In genomic region chr16:84761448-84762368, GRCh38 we compare ENCODE assay signal across 26 cellular contexts. TPM values are rescaled to one million over a fixed set of nuclear protein-coding genes. Genes with fewer than 3 reads are reported as not detected.
DNase-seq lines count a peak whose midpoint lies in the region; ATAC-seq and TF ChIP-seq lines count a peak whose summit lies in the region.
"Had no signal": no experiment of that assay in that cellular context is flagged by ENCODE, and none has a peak within 500 bp of the region (broad histone marks: within the 10 kb centered on the region; RNA-seq: fewer than 3 reads in every experiment).

No MANE protein-coding gene starts in this region.

- no peak overlapping the region for H2AFZ ChIP-seq in MM.1S (ENCODE audit: low read length)
- H2AFZ ChIP-seq: parathyroid adenoma had no signal

- H3K27me3 Mint-ChIP-seq in activated naive CD4-positive, alpha-beta T cell treated with anti-CD3 and anti-CD28 coated beads, Interleukin-2, amount 10 ng/mL, durations not matched to agents 7 days and 5 days, result no peaks in the 10 kb centered on the region
- H3K27me3 Mint-ChIP-seq in chondrocyte (ENCODE audit: low read depth), result no peaks in the 10 kb centered on the region
- H3K27me3 Mint-ChIP-seq: natural killer cell treated with Interleukin-12 subunit alpha and Interleukin-12 subunit beta and Interleukin-15 and Interleukin-18, amount 100 ng/mL, for 72 hours; stimulated activated naive CD8-positive, alpha-beta T cell treated with anti-CD3 and anti-CD28 coated beads, Interleukin-15, amount 100 ng/mL, for 72 hours had no signal

- no peak for ATAC-seq in GM18861 (IDR thresholded peaks at IDR 0.05; ENCODE audit: unreplicated experiment)
- ATAC-seq: activated naive CD4-positive, alpha-beta T cell treated with anti-CD3 and anti-CD28 coated beads, Interleukin-2, amount 50 U/mL, for 72 hours; activated T-cell treated with anti-CD3 and anti-CD28 coated beads, Interleukin-2, amount 50 U/mL, for 72 hours; natural killer cell treated with Interleukin-12 subunit alpha and Interleukin-12 subunit beta and Interleukin-15 and Interleukin-18, amount 100 ng/mL, for 72 hours; right cardiac atrium; Right ventricle myocardium inferior; stimulated activated naive CD8-positive, alpha-beta T cell treated with anti-CD3 and anti-CD28 coated beads, Interleukin-15, amount 100 ng/mL, for 72 hours had no signal

- H3K27ac Mint-ChIP-seq in activated naive CD4-positive, alpha-beta T cell treated with anti-CD3 and anti-CD28 coated beads, Interleukin-2, amount 10 ng/mL, durations not matched to agents 7 days and 5 days, result peak overlapping the region; percentile 39
- H3K27ac Mint-ChIP-seq in chondrocyte (ENCODE audit: unreplicated experiment), result peak overlapping the region; percentile 29
- H3K27ac Mint-ChIP-seq: activated T-cell treated with anti-CD3 and anti-CD28 coated beads, Interleukin-2, amount 50 U/mL, for 72 hours; HFFc6 had no signal

- peaks cover 65% of the 10 kb centered on the region for H3K4me1 Mint-ChIP-seq in activated naive CD4-positive, alpha-beta T cell treated with anti-CD3 and anti-CD28 coated beads, Interleukin-2, amount 10 ng/mL, durations not matched to agents 7 days and 5 days
- peaks cover 17% of the 10 kb centered on the region for H3K4me1 Mint-ChIP-seq in chondrocyte (ENCODE audit: low read depth)

- no peaks in the 10 kb centered on the region for H3K9me3 Mint-ChIP-seq in activated naive CD4-positive, alpha-beta T cell treated with anti-CD3 and anti-CD28 coated beads, Interleukin-2, amount 10 ng/mL, durations not matched to agents 7 days and 5 days
- H3K9me3 Mint-ChIP-seq in chondrocyte (ENCODE audit: low read depth), result no peaks in the 10 kb centered on the region
- H3K9me3 Mint-ChIP-seq: activated naive CD4-positive, alpha-beta T cell treated with anti-CD3 and anti-CD28 coated beads, Interleukin-2, amount 50 U/mL, for 72 hours; activated T-cell treated with anti-CD3 and anti-CD28 coated beads, Interleukin-2, amount 50 U/mL, for 72 hours; HFFc6; natural killer cell treated with Interleukin-12 subunit alpha and Interleukin-12 subunit beta and Interleukin-15 and Interleukin-18, amount 100 ng/mL, for 72 hours; stimulated activated naive CD8-positive, alpha-beta T cell treated with anti-CD3 and anti-CD28 coated beads, Interleukin-15, amount 100 ng/mL, for 72 hours had no signal

- no peak overlapping the region for H3K4me2 ChIP-seq in MM.1S (ENCODE audit: low read depth, low read length)
- H3K4me2 ChIP-seq: BLaER1 treated with 17β-estradiol and CSF1 and Interleukin-3, amounts not matched to agents 10 nM and 100 nM had no signal

- H3K79me2 ChIP-seq in MM.1S (ENCODE audit: low read length), result no peaks in the 10 kb centered on the region; the same call in 1 of the 2 replicates

- H4K20me1 ChIP-seq in MM.1S (ENCODE audit: insufficient read depth, low read length), result no peaks in the 10 kb centered on the region

- WGBS in liver, result 83% methylated on average over 17 of the region's 17 CpGs

- H3K9ac ChIP-seq in liver (ENCODE audit: low read depth in 1 of 2, low read length in 2 of 2), result no peak overlapping the region
- H3K9ac ChIP-seq in MM.1S (ENCODE audit: low read length), result no peak overlapping the region
- H3K9ac ChIP-seq: BLaER1 treated with 17β-estradiol and CSF1 and Interleukin-3, amounts not matched to agents 10 nM and 100 nM; parathyroid adenoma had no signal

- peaks cover 71% of the 10 kb centered on the region for H3K36me3 Mint-ChIP-seq in activated naive CD4-positive, alpha-beta T cell treated with anti-CD3 and anti-CD28 coated beads, Interleukin-2, amount 10 ng/mL, durations not matched to agents 7 days and 5 days
- peaks cover 23% of the 10 kb centered on the region for H3K36me3 Mint-ChIP-seq in chondrocyte (ENCODE audit: low read depth)

- H3K27ac ChIP-seq in liver (ENCODE audit: low read depth in 1 of 2, low read length in 2 of 2) (peak overlapping the region; percentile 15 to 58), MM.1S (ENCODE audit: low read length) (no peak overlapping the region)
- H3K27ac ChIP-seq: BLaER1 treated with 17β-estradiol and CSF1 and Interleukin-3, amounts not matched to agents 10 nM and 100 nM; parathyroid adenoma; transverse colon had no signal

- no peaks in the 10 kb centered on the region for H3K27me3 ChIP-seq in liver (ENCODE audit: control insufficient read depth in 4 of 4, insufficient read depth in 4 of 4, low read length in 3 of 4)
- no peaks in the 10 kb centered on the region for H3K27me3 ChIP-seq in MM.1S (replicated peaks; ENCODE audit: insufficient read depth, low read length)
- H3K27me3 ChIP-seq: BLaER1 treated with 17β-estradiol and CSF1 and Interleukin-3, amounts not matched to agents 10 nM and 100 nM; transverse colon had no signal

- H3K36me3 ChIP-seq in liver (ENCODE audit: control insufficient read depth in 4 of 4, insufficient read depth in 3 of 4, low read depth in 1 of 4, low read length in 3 of 4), result peaks cover 6 to 35% (median 28%) of the 10 kb centered on the region in 4 donors
- H3K36me3 ChIP-seq in MM.1S (replicated peaks; ENCODE audit: insufficient read depth, low read length), result no peaks in the 10 kb centered on the region

- DNase-seq in activated naive CD4-positive, alpha-beta T cell treated with anti-CD3 and anti-CD28 coated beads, Interleukin-2, amount 10 ng/mL, durations not matched to agents 7 days and 5 days, result no peak
- DNase-seq in activated naive CD4-positive, alpha-beta T cell treated with Interleukin-2 at 50 U/mL for 16 hours, result no peak
- DNase-seq in chondrocyte (ENCODE audit: low spot score), result no peak
- no peak for DNase-seq in NCI-H510A treated with DMSO at 0.1 percent for 48 hours (lab: John Stamatoyannopoulos, UW)
- DNase-seq in MM.1S, result no peak
- DNase-seq in activated effector memory CD4-positive, alpha-beta T cell treated with Interleukin-2 at 50 U/mL for 16 hours, result no peak
- DNase-seq: activated CD4-positive, CD25-positive, alpha-beta regulatory T cell treated with anti-CD3 and anti-CD28 coated beads, Interleukin-2, amount 50 U/mL, for 72 hours; activated T-cell treated with anti-CD3 and anti-CD28 coated beads, Interleukin-2, amount 50 U/mL, for 72 hours; cerebellar nuclear complex; effector CD4-positive, alpha-beta T cell; erythroblast; HFFc6; NCI-H1092; NCI-H2029; NCI-H345; OCI-M1; right cardiac atrium; stimulated activated naive CD8-positive, alpha-beta T cell treated with anti-CD3 and anti-CD28 coated beads, Interleukin-15, amount 100 ng/mL, for 72 hours; transverse colon had no signal

- no peaks in the 10 kb centered on the region for H3K9me3 ChIP-seq in liver (ENCODE audit: control insufficient read depth in 4 of 4, low read length in 3 of 4)
- H3K9me3 ChIP-seq in MM.1S (replicated peaks; ENCODE audit: insufficient read depth, low read length), result no peaks in the 10 kb centered on the region
- H3K9me3 ChIP-seq: BLaER1 treated with 17β-estradiol and CSF1 and Interleukin-3, amounts not matched to agents 10 nM and 100 nM; transverse colon had no signal

- CTCF ChIA-PET in activated naive CD4-positive, alpha-beta T cell treated with anti-CD3 and anti-CD28 coated beads, Interleukin-2, amount 10 ng/mL, durations not matched to agents 7 days and 5 days (lab: Charles Lee), result interaction anchor here (0.7 to 11.9 kb wide), 3 partner anchors 8 to 191 kb away, joined by 3 to 173 read pairs (median 32); no protein-coding TSS in a partner anchor

- TF ChIP-seq CTCF in chondrocyte (IDR thresholded peaks at IDR 0.05), result no peak
- no peak for TF ChIP-seq CTCF in liver (IDR thresholded peaks at IDR 0.05; ENCODE audit: low read depth, low read length, missing input control)
- no peak for TF ChIP-seq CTCF in MM.1S (IDR thresholded peaks at IDR 0.05; ENCODE audit: low read length)

- no peaks in the 10 kb centered on the region for H3F3A ChIP-seq in MM.1S (ENCODE audit: insufficient read depth, low read length)

- peaks cover 0 to 16% (median 7%) of the 10 kb centered on the region in 4 donors for H3K4me1 ChIP-seq in liver (ENCODE audit: control insufficient read depth in 4 of 4, insufficient read depth in 4 of 4, low read length in 3 of 4)
- H3K4me1 ChIP-seq in MM.1S (ENCODE audit: low read length), result no peaks in the 10 kb centered on the region

- H3K4me3 ChIP-seq in liver (ENCODE audit: low read depth in 1 of 3, low read length in 3 of 3) (no peak overlapping the region), MM.1S (ENCODE audit: low read length) (no peak overlapping the region)
- H3K4me3 ChIP-seq: BLaER1 treated with 17β-estradiol and CSF1 and Interleukin-3, amounts not matched to agents 10 nM and 100 nM; transverse colon had no signal

- H3K9me2 ChIP-seq in MM.1S (replicated peaks; ENCODE audit: insufficient read depth, low read length), result no peaks in the 10 kb centered on the region

- no peak overlapping the region for H3K4me3 Mint-ChIP-seq in activated naive CD4-positive, alpha-beta T cell treated with anti-CD3 and anti-CD28 coated beads, Interleukin-2, amount 10 ng/mL, durations not matched to agents 7 days and 5 days
- no peak overlapping the region for H3K4me3 Mint-ChIP-seq in chondrocyte (ENCODE audit: unreplicated experiment)
- H3K4me3 Mint-ChIP-seq: activated T-cell treated with anti-CD3 and anti-CD28 coated beads, Interleukin-2, amount 50 U/mL, for 72 hours; HFFc6; natural killer cell treated with Interleukin-12 subunit alpha and Interleukin-12 subunit beta and Interleukin-15 and Interleukin-18, amount 100 ng/mL, for 72 hours; stimulated activated naive CD8-positive, alpha-beta T cell treated with anti-CD3 and anti-CD28 coated beads, Interleukin-15, amount 100 ng/mL, for 72 hours had no signal

- no peak for TF ChIP-seq RAD21 in liver (IDR thresholded peaks at IDR 0.05)

TF ChIP-seq in liver, 16 proteins besides CTCF, POLR2A, EP300 and RAD21:
- TF ChIP-seq HNF4A (conservative IDR thresholded peaks at IDR 0.05) (peak; percentile 31 to 56), RXRA (IDR thresholded peaks at IDR 0.05) (peak in 1 of 2 donors; percentile 49), EGR1 (IDR thresholded peaks at IDR 0.05; ENCODE audit: low read depth in 2 of 2) (no peak), TAF1 (conservative IDR thresholded peaks at IDR 0.05) (no peak)

RNA-seq across cellular contexts. Expression of gene CRISPLD2, which starts 58.1 kb away (rescaled TPM):
- total RNA-seq in chondrocyte, result 1.7 to 12.1 TPM (median 11.7 TPM) in 3 replicates
- total RNA-seq in liver, result 10 to 100 TPM in 1 of 2 donors, 1 to 10 TPM in 1; 3.4 to 14.8 TPM
- polyA plus RNA-seq in liver, result 1 to 10 TPM; 2.6 to 4.9 TPM
